1 cellular context compared by ENCODE assay signal in the genomic region with DNA sequence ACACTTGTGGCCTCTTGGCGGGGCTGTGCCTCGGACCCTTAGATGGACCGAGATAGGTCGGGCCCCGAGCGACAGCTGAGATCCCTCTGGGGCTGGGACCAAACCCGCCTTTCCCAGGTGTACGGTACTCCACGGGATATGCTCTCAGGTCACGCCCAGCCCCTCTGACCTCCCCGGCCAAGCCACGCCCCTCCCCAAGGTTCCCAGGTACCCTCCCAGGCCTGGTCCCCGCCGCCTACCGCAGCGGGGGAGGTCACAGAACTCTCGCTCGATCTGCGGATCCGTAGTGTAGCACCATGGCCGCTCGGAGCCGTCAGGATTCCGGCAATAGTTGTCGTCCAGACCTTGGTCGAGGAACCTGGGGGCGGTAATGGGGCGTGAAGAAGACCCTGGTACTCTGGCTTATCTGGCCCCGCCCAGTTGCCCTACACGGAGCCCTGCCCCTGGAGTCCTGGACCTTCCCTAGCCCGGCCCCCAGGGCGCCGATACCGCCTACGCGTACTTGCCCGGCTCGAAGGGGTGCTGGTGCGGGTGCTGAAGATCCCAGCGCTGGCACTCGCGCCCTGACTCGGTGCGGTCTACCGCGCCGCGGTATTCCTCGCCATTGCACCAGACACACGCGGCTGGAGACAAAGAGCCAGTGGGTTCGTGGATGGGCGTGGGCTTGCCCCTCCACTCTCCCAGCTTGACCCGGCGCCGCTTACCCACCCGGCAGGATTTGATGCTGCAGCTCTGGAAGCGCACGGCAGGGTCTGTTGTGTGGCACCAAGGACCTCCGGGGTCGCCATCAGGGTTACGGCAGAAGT. TPM values are rescaled to one million over a fixed set of nuclear protein-coding genes. Genes with fewer than 3 reads are reported as not detected.
"Had no signal": no experiment of that assay in that cellular context is flagged by ENCODE, and none has a peak within 500 bp of the region (broad histone marks: within the 10 kb centered on the region; RNA-seq: fewer than 3 reads in every experiment).

No MANE protein-coding gene starts in this region.

RNA-seq across cellular contexts. Expression of a gene that starts 19.5 kb away (rescaled TPM):
- polyA plus RNA-seq: SK-N-SH had no signal
